ENCODE assay signal across 18 cellular contexts in the genomic region with DNA sequence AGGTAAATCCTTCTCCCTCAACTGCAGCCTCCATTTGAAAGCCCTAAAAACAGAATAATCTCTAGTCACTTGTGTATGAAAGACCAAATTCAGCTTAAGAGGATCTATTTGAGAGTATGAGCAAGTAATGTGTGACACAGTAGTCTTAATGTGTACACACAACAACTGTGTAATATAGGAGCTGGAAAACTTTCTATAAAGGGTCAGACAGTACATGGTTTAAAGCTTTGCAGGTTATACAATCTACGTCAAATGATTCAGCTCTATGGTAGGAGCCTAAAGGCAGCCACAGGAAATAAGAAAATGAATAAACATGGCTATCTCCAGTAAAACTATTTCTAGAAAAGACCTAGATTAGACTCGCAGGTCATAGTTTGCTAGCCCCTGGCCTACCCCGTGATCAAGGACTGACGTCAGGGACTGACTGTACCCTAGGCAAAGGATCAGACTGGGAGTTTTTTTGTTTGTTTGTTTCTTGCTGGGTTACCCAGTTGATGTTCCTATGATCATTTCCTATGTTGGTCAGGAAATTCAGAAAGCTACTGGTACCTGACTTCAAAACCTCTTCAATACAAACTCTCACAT. TPM values are rescaled to one million over a fixed set of nuclear protein-coding genes. Genes with fewer than 3 reads are reported as not detected.
DNase-seq lines count a peak whose midpoint lies in the region; ATAC-seq and TF ChIP-seq lines count a peak whose summit lies in the region.
"Had no signal": no experiment of that assay in that cellular context is flagged by ENCODE, and none has a peak within 500 bp of the region (broad histone marks: within the 10 kb centered on the region; RNA-seq: fewer than 3 reads in every experiment).

No MANE protein-coding gene starts in this region.

- no peaks in the 10 kb centered on the region for H3K9me3 ChIP-seq in T-helper 17 cell (ENCODE audit: control insufficient read depth, low read length, poor library complexity, severe bottlenecking)
- H3K9me3 ChIP-seq in effector memory CD4-positive, alpha-beta T cell (ENCODE audit: control insufficient read depth, low read length) = no peaks in the 10 kb centered on the region
- H3K9me3 ChIP-seq: Caco-2 had no signal

- H3K27me3 ChIP-seq in effector memory CD4-positive, alpha-beta T cell (replicated peaks; ENCODE audit: control insufficient read depth, insufficient read depth, low read length, poor library complexity, severe bottlenecking) = no peaks in the 10 kb centered on the region

- no peak overlapping the region for H3K27ac Mint-ChIP-seq in T-helper 17 cell
- H3K27ac Mint-ChIP-seq: B cell; CD4-positive, CD25-positive, alpha-beta regulatory T cell had no signal

- H3K27ac ChIP-seq in effector memory CD4-positive, alpha-beta T cell (ENCODE audit: insufficient read depth, low read length, poor library complexity, severe bottlenecking) = no peak overlapping the region
- H3K27ac ChIP-seq: PC-9, SK-N-MC had no signal

- no peaks in the 10 kb centered on the region for H3K4me1 ChIP-seq in effector memory CD4-positive, alpha-beta T cell (ENCODE audit: control insufficient read depth, insufficient read depth, low read length, poor library complexity, severe bottlenecking)

- H3K36me3 ChIP-seq in effector memory CD4-positive, alpha-beta T cell (ENCODE audit: control insufficient read depth, insufficient read depth, low read length) = no peaks in the 10 kb centered on the region

- H3K4me3 ChIP-seq in choroid plexus epithelial cell (ENCODE audit: low read depth, low read length) = no peak overlapping the region
- no peak overlapping the region for H3K4me3 ChIP-seq in effector memory CD4-positive, alpha-beta T cell (ENCODE audit: insufficient read depth, low read depth, low read length, poor library complexity, severe bottlenecking)
- H3K4me3 ChIP-seq: PC-9, SK-N-MC had no signal

- TF ChIP-seq CTCF in choroid plexus epithelial cell (conservative IDR thresholded peaks at IDR 0.05; ENCODE audit: low read depth, low read length) = no peak

- ATAC-seq in T-helper 17 cell (peak; percentile 21), left ventricle myocardium superior (peak; percentile 80), GM18867 (IDR thresholded peaks at IDR 0.05; ENCODE audit: unreplicated experiment) (no peak)

- DNase-seq in T-helper 17 cell = no peak
- peak; percentile 47 for DNase-seq in choroid plexus epithelial cell (ENCODE audit: low read depth)
- DNase-seq in left ventricle myocardium superior = no peak
- peak; percentile 11 to 64 for DNase-seq in lung microvascular endothelial cell (ENCODE audit: low read depth in 2 of 2)
- no peak for DNase-seq in NCI-H510A treated with DMSO at 0.1 percent for 48 hours (lab: John Stamatoyannopoulos, UW)
- DNase-seq in effector memory CD4-positive, alpha-beta T cell = no peak
- DNase-seq: Caco-2; CD4-positive, CD25-positive, alpha-beta regulatory T cell; EL; GOT3; IMR-90; NCI-H187; NCI-H2171; NCI-H446; PC-9 had no signal

- intact Hi-C loops in left ventricle myocardium superior (cut with micrococcal nuclease) = no loop called here

- no peak overlapping the region for H3K4me3 Mint-ChIP-seq in T-helper 17 cell
- H3K4me3 Mint-ChIP-seq: B cell; CD4-positive, CD25-positive, alpha-beta regulatory T cell had no signal

- H3K4me1 Mint-ChIP-seq in T-helper 17 cell = peaks cover 13% of the 10 kb centered on the region

- peaks cover 2% of the 10 kb centered on the region for H3K36me3 Mint-ChIP-seq in T-helper 17 cell (ENCODE audit: low read depth)

- H3K27me3 Mint-ChIP-seq in T-helper 17 cell = no peaks in the 10 kb centered on the region
- H3K27me3 Mint-ChIP-seq: B cell; CD4-positive, CD25-positive, alpha-beta regulatory T cell had no signal

RNA-seq across cellular contexts. Expression of a gene that starts 39.7 kb away (rescaled TPM):
- 10 to 100 TPM; 61.3 to 63.5 TPM for total RNA-seq in T-helper 17 cell
- total RNA-seq in left ventricle myocardium superior = 18.1 TPM
- total RNA-seq in lung microvascular endothelial cell = 5.9 and 7.1 TPM in 2 replicates

Comparison
In these comparisons a context has a peak if more than half of its experiments do, and no peak if none do; other contexts are left out.
1. DNase-seq: peak in choroid plexus epithelial cell (single experiment) and lung microvascular endothelial cell (2 of 2); none in T-helper 17 cell (0 of 3), left ventricle myocardium superior (single experiment), NCI-H510A treated with DMSO at 0.1 percent for 48 hours (single experiment) and effector memory CD4-positive, alpha-beta T cell (0 of 3).